ENCODE assay signal across 10 cellular contexts in the genomic region with DNA sequence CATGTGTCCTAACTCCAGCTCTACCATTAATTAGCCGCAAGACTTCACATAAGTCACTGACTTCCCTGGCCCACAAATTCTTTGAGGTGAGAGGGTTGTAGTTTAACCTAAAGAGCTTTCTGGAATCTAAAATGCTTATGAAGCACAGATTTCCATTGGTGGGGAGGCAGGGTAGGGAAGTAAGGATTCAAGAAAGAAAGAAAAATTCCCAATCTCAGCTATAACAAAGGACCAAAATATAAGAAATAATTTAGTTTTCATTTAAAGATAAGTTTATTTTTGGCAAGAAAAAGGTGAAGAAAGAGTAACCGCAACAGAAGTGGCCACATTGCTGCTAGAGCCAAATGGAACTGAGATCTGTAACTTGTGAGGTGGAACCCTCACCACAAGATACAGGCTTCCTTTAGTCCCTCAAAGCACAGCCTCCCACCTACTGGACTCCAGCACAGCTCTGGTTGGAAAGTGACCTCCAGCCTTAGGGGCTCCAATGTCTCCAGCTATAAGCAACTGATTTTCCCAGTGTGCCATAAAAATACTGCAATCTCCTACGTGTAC. TPM values are rescaled to one million over a fixed set of nuclear protein-coding genes. Genes with fewer than 3 reads are reported as not detected.
DNase-seq lines count a peak whose midpoint lies in the region; ATAC-seq and TF ChIP-seq lines count a peak whose summit lies in the region.
"Had no signal": no experiment of that assay in that cellular context is flagged by ENCODE, and none has a peak within 500 bp of the region (broad histone marks: within the 10 kb centered on the region; RNA-seq: fewer than 3 reads in every experiment).

No MANE protein-coding gene starts in this region.

- no peaks in the 10 kb centered on the region for H3K9me3 Mint-ChIP-seq in naive B cell
- H3K9me3 Mint-ChIP-seq: HFFc6 had no signal

- H3K27ac ChIP-seq in Peyer's patch = peak overlapping the region; percentile 48 to 86 (median 62)
- no peak overlapping the region for H3K27ac ChIP-seq in right lobe of liver
- H3K27ac ChIP-seq in aorta (ENCODE audit: low read depth in 1 of 2, low read length in 2 of 2) = no peak overlapping the region
- H3K27ac ChIP-seq: SK-N-MC had no signal

- ATAC-seq in GM21576 (IDR thresholded peaks at IDR 0.05; ENCODE audit: unreplicated experiment) (peak; percentile 36), naive B cell (ENCODE audit: low read depth in 2 of 2) (peak in 1 of 2 donors; percentile 16), right lobe of liver (no peak), aorta (ENCODE audit: low FRiP score) (no peak)

- H3K4me1 Mint-ChIP-seq in naive B cell = peaks cover 64 to 95% (median 81%) of the 10 kb centered on the region in 3 donors

- WGBS in right lobe of liver (ENCODE audit: insufficient coverage, low coverage, low lambda C conversion rate, missing lambda C conversion rate) = 85% methylated on average over 3 of the region's 3 CpGs
- WGBS in aorta, 2 donors = 77 to 80% methylated on average over 3 of the region's 3 CpGs

- TF ChIP-seq CTCF in GM12865 (IDR thresholded peaks at IDR 0.05; ENCODE audit: insufficient read depth, low read depth, low read length, missing control alignments) = no peak
- no peak for TF ChIP-seq CTCF in Peyer's patch (IDR thresholded peaks at IDR 0.05)
- TF ChIP-seq CTCF in right lobe of liver (IDR thresholded peaks at IDR 0.05) = no peak

- H3K27me3 Mint-ChIP-seq in naive B cell = no peaks in the 10 kb centered on the region

- DNase-seq in GM12865 (ENCODE audit: low read depth) (peak; percentile 89), Peyer's patch (peak in 1 of 3 donors; percentile 42), naive B cell (peak; percentile 39), epidermal melanocyte (ENCODE audit: insufficient read length, low spot score) (no peak), right lobe of liver (no peak), aorta (no peak), dedifferentiated amniotic fluid mesenchymal stem cell (ENCODE audit: extremely low spot score) (no peak)
- DNase-seq: HFFc6 had no signal

- peak overlapping the region; percentile 50 to 86 (median 72) for H3K4me3 Mint-ChIP-seq in naive B cell
- H3K4me3 Mint-ChIP-seq: HFFc6 had no signal

- H3K4me3 ChIP-seq in GM12865 (ENCODE audit: low read depth, low read length) = peak overlapping the region; percentile 45
- H3K4me3 ChIP-seq in Peyer's patch = no peak overlapping the region
- H3K4me3 ChIP-seq in right lobe of liver = no peak overlapping the region
- H3K4me3 ChIP-seq in aorta (ENCODE audit: low read length in 2 of 2) = no peak overlapping the region
- H3K4me3 ChIP-seq: SK-N-MC had no signal

- H3K36me3 ChIP-seq in Peyer's patch = peaks cover 0 to 21% (median 0%) of the 10 kb centered on the region in 3 donors
- peaks cover 0 to 35% (median 11%) of the 10 kb centered on the region in 4 donors for H3K36me3 ChIP-seq in right lobe of liver
- H3K36me3 ChIP-seq in aorta (ENCODE audit: control insufficient read depth in 1 of 2, insufficient read depth in 2 of 2, low read length in 1 of 2) = peaks cover 0 to 2% of the 10 kb centered on the region in 2 donors

- intact Hi-C loops in right lobe of liver (cut with DNase I) (no loop called here), aorta (cut with DNase I) (loop anchor here in 1 of 2 donors (10.0 kb wide), 1 partner anchor 249 kb away; a partner anchor contains a TSS)

- peak overlapping the region; percentile 78 to 96 (median 86) for H3K27ac Mint-ChIP-seq in naive B cell
- H3K27ac Mint-ChIP-seq: HFFc6 had no signal

- H3K36me3 Mint-ChIP-seq in naive B cell = no peaks in the 10 kb centered on the region

- H3K27me3 ChIP-seq in Peyer's patch (no peaks in the 10 kb centered on the region), right lobe of liver (no peaks in the 10 kb centered on the region), aorta (ENCODE audit: control insufficient read depth in 1 of 2, insufficient read depth in 2 of 2, low read length in 1 of 2) (no peaks in the 10 kb centered on the region)

- H3K9me3 ChIP-seq in Peyer's patch (no peaks in the 10 kb centered on the region), right lobe of liver (peaks cover 0 to 3% (median 0%) of the 10 kb centered on the region in 4 donors), aorta (ENCODE audit: control insufficient read depth, low read length) (no peaks in the 10 kb centered on the region)

- peaks cover 0 to 37% (median 12%) of the 10 kb centered on the region in 4 donors for H3K4me1 ChIP-seq in Peyer's patch
- peaks cover 0 to 18% (median 6%) of the 10 kb centered on the region in 4 donors for H3K4me1 ChIP-seq in right lobe of liver
- no peaks in the 10 kb centered on the region for H3K4me1 ChIP-seq in aorta (ENCODE audit: control insufficient read depth in 1 of 2, insufficient read depth in 2 of 2, low read length in 2 of 2)

- TF ChIP-seq POLR2A in Peyer's patch (IDR thresholded peaks at IDR 0.05) (no peak), right lobe of liver (IDR thresholded peaks at IDR 0.05) (no peak)

RNA-seq across cellular contexts. Expression of a gene that starts 23.6 kb away (rescaled TPM):
- total RNA-seq in Peyer's patch = 100 to 1,000 TPM in 2 of 4 donors, 10 to 100 TPM in 2; 52.0 to 173 (median 123) TPM
- polyA plus RNA-seq in naive B cell (ENCODE audit: low read depth in 6 of 6) = 100 to 1,000 TPM; 427 to 721 (median 474) TPM
- 100 to 1,000 TPM; 107 to 249 (median 133) TPM for total RNA-seq in right lobe of liver
- total RNA-seq in aorta = 100 to 1,000 TPM; 143 to 149 TPM
- 100 to 1,000 TPM; 240 to 309 TPM for polyA plus RNA-seq in aorta

RNA-seq across cellular contexts. Expression of a gene that starts 32.6 kb away (rescaled TPM):
- total RNA-seq in Peyer's patch = 10 to 100 TPM; 28.1 to 51.4 (median 42.8) TPM
- polyA plus RNA-seq in naive B cell (ENCODE audit: low read depth in 6 of 6) = 10 to 100 TPM in 2 of 6 donors, 1 to 10 TPM in 4; 4.8 to 14.1 (median 9.2) TPM
- total RNA-seq in right lobe of liver = 10 to 100 TPM; 12.7 to 38.1 (median 18.5) TPM
- 10 to 100 TPM; 44.8 to 47.4 TPM for total RNA-seq in aorta
- 10 to 100 TPM; 20.3 to 41.6 TPM for polyA plus RNA-seq in aorta

Comparison
In these comparisons a context has a peak if more than half of its experiments do, and no peak if none do; other contexts are left out.
1. DNase-seq: peak in GM12865 (single experiment) and naive B cell (single experiment); none in epidermal melanocyte (single experiment), right lobe of liver (0 of 3), aorta (0 of 2) and dedifferentiated amniotic fluid mesenchymal stem cell (single experiment).
2. H3K27ac ChIP-seq: peak in Peyer's patch (4 of 4); none in right lobe of liver (0 of 3) and aorta (0 of 2).